28 cellular contexts compared by ENCODE assay signal in the genomic region with DNA sequence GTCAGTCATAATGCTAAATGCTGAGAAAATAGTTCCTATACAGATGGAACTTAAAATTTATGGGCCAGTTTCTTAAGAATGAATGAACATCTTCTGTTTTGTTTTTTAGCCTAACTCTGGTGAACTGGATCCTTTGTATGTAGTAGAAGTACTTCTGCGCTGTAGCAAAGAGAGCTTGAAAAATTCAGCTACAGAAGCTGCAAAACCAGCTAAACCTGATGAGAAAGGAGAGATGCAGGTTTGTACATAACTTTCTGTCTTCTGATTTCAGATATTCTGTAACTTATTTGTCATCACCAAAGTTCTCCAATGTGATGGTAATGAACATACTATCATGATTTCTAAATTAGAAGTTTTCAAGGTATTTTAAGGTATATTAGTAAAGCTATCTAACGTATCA.
"Had no signal": no experiment of that assay in that cellular context is flagged by ENCODE, and none has a peak within 500 bp of the region (broad histone marks: within the 10 kb centered on the region; RNA-seq: fewer than 3 reads in every experiment).

No MANE protein-coding gene starts in this region.

- H3K27ac Mint-ChIP-seq: activated CD8-positive, alpha-beta T cell treated with anti-CD3 and anti-CD28 coated beads, Interleukin-2, amount 10 ng/mL, durations not matched to agents 7 days and 5 days; activated naive CD8-positive, alpha-beta T cell treated with anti-CD3 and anti-CD28 coated beads, Interleukin-2, amount 50 U/mL, for 24 hours; T-cell had no signal

- H3K27ac ChIP-seq: ascending aorta, SK-N-MC, WERI-Rb-1 had no signal

- DNase-seq: activated CD4-positive, alpha-beta T cell treated with anti-CD3 and anti-CD28 coated beads for 48 hours; activated CD4-positive, alpha-beta T cell treated with anti-CD3 and anti-CD28 coated beads, Interleukin-2, amount 50 U/mL, for 4 hours; activated CD8-positive, alpha-beta memory T cell treated with anti-CD3 and anti-CD28 coated beads, Interleukin-2, amount 50 U/mL, for 48 hours; activated CD8-positive, alpha-beta T cell treated with anti-CD3 and anti-CD28 coated beads, Interleukin-2, amount 10 ng/mL, durations not matched to agents 7 days and 5 days; activated naive CD4-positive, alpha-beta T cell treated with anti-CD3 and anti-CD28 coated beads, Interleukin-2, amount 50 U/mL, for 16 hours; activated naive CD8-positive, alpha-beta T cell treated with anti-CD3 and anti-CD28 coated beads, Interleukin-2, amount 50 U/mL, for 24 hours; activated T-cell treated with anti-CD3 and anti-CD28 coated beads, Interleukin-2, amount 50 U/mL, for 1 hour; amniotic stem cell; body of pancreas; NCI-H1105 treated with DMSO at 0.1 percent for 48 hours; NCI-H146; NCI-H1930; NCI-H2171; NCI-H226; NCI-H510A; NCI-H526 treated with DMSO at 0.1 percent for 48 hours; NCI-H82; RPMI8226; T-cell; T-helper 2 cell; T1000; WERI-Rb-1 had no signal

- H3K4me3 ChIP-seq: ascending aorta, body of pancreas, SK-N-MC had no signal

- ATAC-seq: activated CD4-positive, CD25-positive, alpha-beta regulatory T cell treated with anti-CD3 and anti-CD28 coated beads, Interleukin-2, amount 50 U/mL, for 24 hours; activated CD8-positive, alpha-beta T cell treated with anti-CD3 and anti-CD28 coated beads, Interleukin-2, amount 10 ng/mL, durations not matched to agents 7 days and 5 days; activated naive CD8-positive, alpha-beta T cell treated with anti-CD3 and anti-CD28 coated beads, Interleukin-2, amount 50 U/mL, for 24 hours; body of pancreas; Panc1; Right ventricle myocardium inferior; T-cell had no signal

- H3K27me3 Mint-ChIP-seq: activated naive CD8-positive, alpha-beta T cell treated with anti-CD3 and anti-CD28 coated beads, Interleukin-2, amount 50 U/mL, for 24 hours; central memory CD8-positive, alpha-beta T cell; T-cell had no signal

- H3K4me1 ChIP-seq: ascending aorta had no signal

- H3K4me3 Mint-ChIP-seq: activated CD8-positive, alpha-beta T cell treated with anti-CD3 and anti-CD28 coated beads, Interleukin-2, amount 10 ng/mL, durations not matched to agents 7 days and 5 days; activated naive CD8-positive, alpha-beta T cell treated with anti-CD3 and anti-CD28 coated beads, Interleukin-2, amount 50 U/mL, for 24 hours; central memory CD8-positive, alpha-beta T cell; T-cell had no signal

- H3K27me3 ChIP-seq: ascending aorta, body of pancreas had no signal

- H3K9me3 ChIP-seq: body of pancreas had no signal
